ENCODE assay signal across 1 cellular context in genomic region chr13:45119469-45119989, GRCh38.
TF ChIP-seq lines count a peak whose summit lies in the region.

No MANE protein-coding gene starts in this region.

TF ChIP-seq in GM12878, 131 proteins besides CTCF, POLR2A, EP300 and RAD21 (continued from another document and continues in another):
- TF ChIP-seq NKRF (conservative IDR thresholded peaks at IDR 0.05) (no peak), ZNF207 (IDR thresholded peaks at IDR 0.05; ENCODE audit: borderline replicate concordance) (0 out of 2 replicates have a peak, but pooled peaks have one; percentile 10), HDAC2 (IDR thresholded peaks at IDR 0.05) (no peak), HDAC6 (IDR thresholded peaks at IDR 0.05; ENCODE audit: unreplicated experiment) (no peak), MYC (IDR thresholded peaks at IDR 0.05; ENCODE audit: insufficient read depth, insufficient read length, insufficient replicate concordance, low read length, severe bottlenecking) (no peak), YY1 (IDR thresholded peaks at IDR 0.05; ENCODE audit: low read depth, low read length) (peak; percentile 87), ATF3 (IDR thresholded peaks at IDR 0.05; ENCODE audit: borderline replicate concordance, extremely low read depth, low read depth, low read length) (no peak), SUPT20H (IDR thresholded peaks at IDR 0.05; ENCODE audit: borderline replicate concordance, control insufficient read depth, low read depth, low read length) (no peak), CREM (IDR thresholded peaks at IDR 0.05; ENCODE audit: low read depth) (peak; percentile 49), SKIL (IDR thresholded peaks at IDR 0.05; ENCODE audit: low read depth, poor library complexity, severe bottlenecking) (no peak), HDGF (IDR thresholded peaks at IDR 0.05) (peak; percentile 73; the same call in 1 of the 2 replicates), USF2 (IDR thresholded peaks at IDR 0.05; ENCODE audit: borderline replicate concordance, low read depth, low read length) (no peak), ZBTB11 (CRISPR knock-in tag; IDR thresholded peaks at IDR 0.05) (no peak), ATF7 (IDR thresholded peaks at IDR 0.05; ENCODE audit: low read depth) (peak; percentile 77), ZNF274 (IDR thresholded peaks at IDR 0.05; ENCODE audit: insufficient read depth, insufficient read length) (no peak), ETV6 (conservative IDR thresholded peaks at IDR 0.05 in 1 of 2, IDR thresholded peaks at IDR 0.05 in 1 of 2; ENCODE audit: borderline replicate concordance in 1 of 2, low read depth in 1 of 2) (no peak), ZNF687 (IDR thresholded peaks at IDR 0.05) (no peak), MLLT1 (IDR thresholded peaks at IDR 0.05) (peak; percentile 85), POLR2AphosphoS5 (IDR thresholded peaks at IDR 0.05; ENCODE audit: low read length) (no peak), JUNB (IDR thresholded peaks at IDR 0.05) (no peak; the same call in 1 of the 2 replicates), ZZZ3 (IDR thresholded peaks at IDR 0.05; ENCODE audit: control insufficient read depth, insufficient read length, low read depth) (no peak), IKZF1 (conservative IDR thresholded peaks at IDR 0.05) (peak; percentile 19; the same call in 1 of the 2 replicates), PBX3 (IDR thresholded peaks at IDR 0.05; ENCODE audit: insufficient replicate concordance, low read depth, low read length) (no peak), SREBF2 (IDR thresholded peaks at IDR 0.05; ENCODE audit: low read length) (no peak), IRF4 (IDR thresholded peaks at IDR 0.05; ENCODE audit: low read depth, low read length) (peak; percentile 42; the same call in 1 of the 2 replicates), HSF1 (IDR thresholded peaks at IDR 0.05; ENCODE audit: low read depth, low read length) (no peak), PAX8 (IDR thresholded peaks at IDR 0.05) (no peak), BHLHE40 (IDR thresholded peaks at IDR 0.05; ENCODE audit: borderline replicate concordance in 1 of 2, low read depth in 2 of 2, low read length in 1 of 2) (peak in 1 of 2 experiments; percentile 4; a peak in 1 of 4 replicates), NFYA (IDR thresholded peaks at IDR 0.05; ENCODE audit: borderline replicate concordance, low read depth, low read length) (no peak), SUZ12 (IDR thresholded peaks at IDR 0.05; ENCODE audit: unreplicated experiment) (no peak), USF1 (IDR thresholded peaks at IDR 0.05; ENCODE audit: borderline replicate concordance, extremely low read length, insufficient read depth, low read depth, low read length) (no peak), EZH2 (IDR thresholded peaks at IDR 0.05; ENCODE audit: borderline replicate concordance, control insufficient read depth, low read depth, low read length) (no peak), SMAD5 (IDR thresholded peaks at IDR 0.05; ENCODE audit: low read depth) (no peak), POU2F2 (IDR thresholded peaks at IDR 0.05; ENCODE audit: borderline replicate concordance, low read depth, low read length) (0 out of 3 replicates have a peak, but pooled peaks have one; percentile 18), RUNX3 (IDR thresholded peaks at IDR 0.05; ENCODE audit: low read length) (peak; percentile 91), CHD4 (IDR thresholded peaks at IDR 0.05) (no peak), RELB (IDR thresholded peaks at IDR 0.05; ENCODE audit: low read depth) (0 out of 2 replicates have a peak, but pooled peaks have one; percentile 20), FOS (IDR thresholded peaks at IDR 0.05; ENCODE audit: borderline replicate concordance, extremely low read depth, insufficient read length) (no peak)
